ENCODE assay signal across 12 cellular contexts in the genomic region with DNA sequence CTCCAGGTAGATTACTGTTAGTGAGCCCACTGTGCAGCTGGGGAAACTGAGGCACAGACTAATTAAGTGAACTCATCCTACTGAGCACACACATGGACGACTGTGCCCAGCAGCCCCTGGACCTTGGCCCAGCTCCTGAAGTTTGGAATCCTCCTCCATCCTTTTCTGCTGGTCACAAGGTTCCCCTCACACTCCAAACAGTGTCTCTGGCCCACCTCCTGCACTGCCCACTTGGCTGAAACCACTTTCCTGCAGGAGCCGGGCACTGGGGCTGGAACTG. TPM values are rescaled to one million over a fixed set of nuclear protein-coding genes. Genes with fewer than 3 reads are reported as not detected.
DNase-seq lines count a peak whose midpoint lies in the region; ATAC-seq and TF ChIP-seq lines count a peak whose summit lies in the region.
"Had no signal": no experiment of that assay in that cellular context is flagged by ENCODE, and none has a peak within 500 bp of the region (broad histone marks: within the 10 kb centered on the region; RNA-seq: fewer than 3 reads in every experiment).

No MANE protein-coding gene starts in this region.

- peak overlapping the region; percentile 73 to 93 for H3K18ac ChIP-seq in mesenchymal stem cell (ENCODE audit: low read depth in 1 of 2, low read length in 2 of 2)

- peak overlapping the region; percentile 80 to 93 for H2BK12ac ChIP-seq in mesenchymal stem cell (ENCODE audit: low read length in 2 of 2)

- CTCF ChIA-PET in SK-N-SH (lab: Yijun Ruan, JAX): interaction anchor here (1.1 to 56.8 kb wide), 9 partner anchors 8 to 750 kb away, joined by 3 to 1687 read pairs (median 32); partner anchors contain the start of genes AANAT, RHBDF2 and UBE2O
- CTCF ChIA-PET in naive thymus-derived CD4-positive, alpha-beta T cell (lab: Charles Lee): interaction anchor here (1.6 kb wide), 1 partner anchor 10 kb away, joined by 5 read pairs; no protein-coding TSS in a partner anchor

- H3K27me3 Mint-ChIP-seq in naive thymus-derived CD4-positive, alpha-beta T cell: no peaks in the 10 kb centered on the region

- H4K20me1 ChIP-seq in SK-N-SH (ENCODE audit: insufficient read depth): no peaks in the 10 kb centered on the region

- H2BK15ac ChIP-seq in mesenchymal stem cell (ENCODE audit: low read depth, poor library complexity, severe bottlenecking): peak overlapping the region; percentile 94

- H3K4me1 Mint-ChIP-seq in naive thymus-derived CD4-positive, alpha-beta T cell: peaks cover 30 to 77% (median 44%) of the 10 kb centered on the region in 7 donors

- no peak overlapping the region; the same call in 1 of the 2 replicates for H2AFZ ChIP-seq in SK-N-SH (ENCODE audit: low read depth)
- peak overlapping the region; percentile 46 for H2AFZ ChIP-seq in mesenchymal stem cell (ENCODE audit: low read depth, low read length)

- intact Hi-C loops in testis (cut with DNase I; ENCODE audit: low total_unique reads): no loop called here
- intact Hi-C loops in naive thymus-derived CD4-positive, alpha-beta T cell (cut with micrococcal nuclease): no loop called here

- H3K9me2 ChIP-seq in SK-N-SH: no peaks in the 10 kb centered on the region

- H4K91ac ChIP-seq in mesenchymal stem cell (ENCODE audit: low read length): peak overlapping the region; percentile 93

- H3K27me3 ChIP-seq in SK-N-SH (ENCODE audit: insufficient read depth) (no peaks in the 10 kb centered on the region), mesenchymal stem cell (ENCODE audit: control insufficient read depth in 1 of 2, insufficient read depth in 1 of 2, low read length in 2 of 2) (peaks cover 0 to 37% of the 10 kb centered on the region in 2 experiments), testis (no peaks in the 10 kb centered on the region)
- no peaks in the 10 kb centered on the region for H3K27me3 ChIP-seq in naive thymus-derived CD4-positive, alpha-beta T cell (ENCODE audit: control insufficient read depth in 2 of 2, insufficient read depth in 2 of 2, low read length in 2 of 2)

- no peak overlapping the region for H3K4me3 Mint-ChIP-seq in naive thymus-derived CD4-positive, alpha-beta T cell

- H3K4me3 ChIP-seq in SK-N-SH (ENCODE audit: low read depth in 2 of 2, low read length in 1 of 2): no peak overlapping the region
- peak overlapping the region; percentile 37 for H3K4me3 ChIP-seq in choroid plexus epithelial cell (ENCODE audit: low read depth, low read length)
- no peak overlapping the region for H3K4me3 ChIP-seq in mesenchymal stem cell (ENCODE audit: insufficient read depth in 1 of 2, low read depth in 1 of 2, low read length in 2 of 2)
- no peak overlapping the region for H3K4me3 ChIP-seq in testis
- no peak overlapping the region for H3K4me3 ChIP-seq in naive thymus-derived CD4-positive, alpha-beta T cell (ENCODE audit: low read length)

- H3K36me3 ChIP-seq in SK-N-SH (replicated peaks in 1 of 2; ENCODE audit: control insufficient read depth in 1 of 2, insufficient read depth in 2 of 2, low read length in 1 of 2) (no peaks in the 10 kb centered on the region), mesenchymal stem cell (ENCODE audit: control insufficient read depth in 1 of 2, insufficient read depth in 2 of 2, low read depth in 1 of 2, low read length in 2 of 2) (peaks cover 0 to 28% of the 10 kb centered on the region in 2 experiments), testis (ENCODE audit: low read depth, missing control alignments) (no peaks in the 10 kb centered on the region)
- H3K36me3 ChIP-seq in naive thymus-derived CD4-positive, alpha-beta T cell (ENCODE audit: control insufficient read depth in 2 of 3, insufficient read depth in 3 of 3, low read length in 3 of 3): no peaks in the 10 kb centered on the region

- H3K14ac ChIP-seq in mesenchymal stem cell (ENCODE audit: low read length in 2 of 2): peak overlapping the region in 1 of 2 experiments; percentile 1

- peaks cover 15% of the 10 kb centered on the region for H3F3A ChIP-seq in SK-N-SH (replicated peaks; ENCODE audit: insufficient read depth)

- peaks cover 6% of the 10 kb centered on the region for H3K79me1 ChIP-seq in mesenchymal stem cell (replicated peaks; ENCODE audit: low read length, poor library complexity, severe bottlenecking)

- H3K9me3 Mint-ChIP-seq in naive thymus-derived CD4-positive, alpha-beta T cell: no peaks in the 10 kb centered on the region

- peak overlapping the region; percentile 94 for H2BK120ac ChIP-seq in mesenchymal stem cell (ENCODE audit: low read depth, low read length)

- H3K27ac ChIP-seq in SK-N-SH (ENCODE audit: low read depth in 2 of 2, low read length in 1 of 2) (peak overlapping the region; percentile 48 to 93; a peak in 3 of 4 replicates), mesenchymal stem cell (ENCODE audit: low read length, poor library complexity, severe bottlenecking) (peak overlapping the region; percentile 91), testis (peak overlapping the region; percentile 80 to 90)
- no peak overlapping the region for H3K27ac ChIP-seq in naive thymus-derived CD4-positive, alpha-beta T cell (ENCODE audit: low read depth, low read length)
- H3K27ac ChIP-seq: 22Rv1 had no signal

- peak overlapping the region; percentile 86 for H2AK5ac ChIP-seq in mesenchymal stem cell (ENCODE audit: low read length, severe bottlenecking)

- H3K23ac ChIP-seq in mesenchymal stem cell (ENCODE audit: low read length in 2 of 2): no peak overlapping the region

- POLR2A ChIA-PET in SK-N-SH (lab: Yijun Ruan, JAX): interaction anchor here (0.6 to 1.6 kb wide), 4 partner anchors 39 to 981 kb away, joined by 3 to 6 read pairs (median 5); partner anchors contain the start of gene PRPSAP1
- POLR2A ChIA-PET in naive thymus-derived CD4-positive, alpha-beta T cell (lab: Charles Lee): no interaction called here

- peak overlapping the region in 3 of 9 donors; percentile 30 to 45 (median 38) for H3K27ac Mint-ChIP-seq in naive thymus-derived CD4-positive, alpha-beta T cell

- TF ChIP-seq RAD21 in SK-N-SH (IDR thresholded peaks at IDR 0.05; ENCODE audit: low read length): no peak

- TF ChIP-seq EP300 in SK-N-SH (IDR thresholded peaks at IDR 0.05; ENCODE audit: borderline replicate concordance in 1 of 2, low read depth in 1 of 2, low read length in 1 of 2): no peak

- WGBS in SK-N-SH (ENCODE audit: low lambda C conversion rate): 45% methylated on average over 2 of the region's 2 CpGs
- WGBS in mesenchymal stem cell: 59% methylated on average over 2 of the region's 2 CpGs
- 42 to 46% methylated on average over 2 of the region's 2 CpGs for WGBS in testis, 2 donors

- H3K9me3 ChIP-seq in SK-N-SH (no peaks in the 10 kb centered on the region), mesenchymal stem cell (ENCODE audit: control insufficient read depth, low read length) (no peaks in the 10 kb centered on the region), testis (no peaks in the 10 kb centered on the region)
- H3K9me3 ChIP-seq in naive thymus-derived CD4-positive, alpha-beta T cell (ENCODE audit: control insufficient read depth in 2 of 3, low read length in 3 of 3): no peaks in the 10 kb centered on the region

- peak overlapping the region; percentile 94 for H4K8ac ChIP-seq in mesenchymal stem cell (ENCODE audit: low read length)

- peak overlapping the region; percentile 83 to 88 for H3K4ac ChIP-seq in mesenchymal stem cell (ENCODE audit: low read depth in 1 of 2, low read length in 2 of 2)

- H2BK5ac ChIP-seq in mesenchymal stem cell (ENCODE audit: low read depth, low read length, poor library complexity, severe bottlenecking): no peak overlapping the region

- peaks cover 24% of the 10 kb centered on the region; the same call in 1 of the 2 replicates for H3K79me2 ChIP-seq in SK-N-SH (ENCODE audit: insufficient read depth)

- H3K36me3 Mint-ChIP-seq in naive thymus-derived CD4-positive, alpha-beta T cell: peaks cover 0 to 9% (median 0%) of the 10 kb centered on the region in 5 donors

- DNase-seq in SK-N-SH (no peak), choroid plexus epithelial cell (ENCODE audit: low read depth) (no peak), mesenchymal stem cell (no peak), testis (no peak), GM03348 (ENCODE audit: low spot score) (no peak), NCI-H2029 treated with DMSO at 0.1 percent for 48 hours (lab: John Stamatoyannopoulos, UW) (no peak)
- no peak for DNase-seq in naive thymus-derived CD4-positive, alpha-beta T cell
- DNase-seq: activated CD4-positive, alpha-beta T cell treated with anti-CD3 and anti-CD28 coated beads, Interleukin-2, amount 50 U/mL, for 48 hours; GDM1 had no signal

- H3K4me1 ChIP-seq in SK-N-SH (ENCODE audit: control insufficient read depth in 1 of 2, insufficient read depth in 2 of 2, low read depth in 1 of 2, low read length in 1 of 2): peaks cover 27 to 76% of the 10 kb centered on the region in 2 experiments; a peak in 3 of 4 replicates
- peaks cover 79% of the 10 kb centered on the region for H3K4me1 ChIP-seq in mesenchymal stem cell (ENCODE audit: control insufficient read depth, insufficient read depth, low read depth, low read length)
- peaks cover 44% of the 10 kb centered on the region for H3K4me1 ChIP-seq in testis
- peaks cover 34 to 73% of the 10 kb centered on the region in 2 donors for H3K4me1 ChIP-seq in naive thymus-derived CD4-positive, alpha-beta T cell (ENCODE audit: control insufficient read depth in 2 of 2, insufficient read depth in 2 of 2, low read length in 2 of 2)

- ATAC-seq in SK-N-SH treated with all-trans-retinoic acid at 6 μM for 48 hours: no peak
- ATAC-seq in naive thymus-derived CD4-positive, alpha-beta T cell: no peak

- no peak for TF ChIP-seq POLR2A in testis (IDR thresholded peaks at IDR 0.05)

- H3K4me2 ChIP-seq in SK-N-SH (peak overlapping the region; percentile 92), mesenchymal stem cell (ENCODE audit: low read length, poor library complexity, severe bottlenecking) (peak overlapping the region; percentile 49)

- TF ChIP-seq CTCF in SK-N-SH (IDR thresholded peaks at IDR 0.05) (no peak), choroid plexus epithelial cell (conservative IDR thresholded peaks at IDR 0.05; ENCODE audit: low read depth, low read length) (no peak), testis (IDR thresholded peaks at IDR 0.05) (no peak)

- 0 out of 2 replicates have a peak overlapping the region, but pooled peaks have one; percentile 24 for H3K9ac ChIP-seq in SK-N-SH
- peak overlapping the region; percentile 45 for H3K9ac ChIP-seq in mesenchymal stem cell (ENCODE audit: low read length)

RNA-seq across cellular contexts. Expression of gene RHBDF2, which starts 3.6 kb away (rescaled TPM):
- 14.0 and 16.1 TPM in 2 replicates for polyA plus RNA-seq in SK-N-SH (2012; rRNA removed)
- 7.0 and 9.1 TPM in 2 replicates for polyA plus RNA-seq in SK-N-SH (2012; cell fraction: cytosol; rRNA removed)
- polyA plus RNA-seq in SK-N-SH (2012; cell fraction: nucleus; rRNA removed): 51.9 and 65.9 TPM in 2 replicates
- polyA plus RNA-seq in mesenchymal stem cell (2013, experiment 1 of 2): 19.9 TPM
- polyA plus RNA-seq in mesenchymal stem cell (2013, experiment 2 of 2): 18.4 TPM
- 10 to 100 TPM; 26.3 to 30.2 TPM for total RNA-seq in testis
- polyA plus RNA-seq in testis (ENCODE audit: insufficient read depth, low read depth, low replicate concordance): 9.7 TPM
- total RNA-seq in naive thymus-derived CD4-positive, alpha-beta T cell: 100 to 1,000 TPM in 1 of 5 experiments, 10 to 100 TPM in 4; 31.1 to 119 (median 35.4) TPM
- 1 to 10 TPM; 2.9 to 7.5 TPM for polyA plus RNA-seq in naive thymus-derived CD4-positive, alpha-beta T cell

RNA-seq across cellular contexts. Expression of gene AANAT, which starts 30.2 kb away (rescaled TPM):
- polyA plus RNA-seq in SK-N-SH (2012; rRNA removed) (0.26 TPM in 1 of 2 replicates, not detected in the other), testis (ENCODE audit: insufficient read depth, low read depth, low replicate concordance) (4.4 TPM)
- polyA plus RNA-seq in SK-N-SH (2012; cell fraction: cytosol; rRNA removed): 0.04 and 0.07 TPM in 2 replicates
- polyA plus RNA-seq in SK-N-SH (2012; cell fraction: nucleus; rRNA removed): 0.56 and 1.2 TPM in 2 replicates
- polyA plus RNA-seq in mesenchymal stem cell (2013, experiment 1 of 2): 0.03 TPM
- polyA plus RNA-seq in mesenchymal stem cell (2013, experiment 2 of 2): 0.01 TPM
- 1 to 10 TPM; 2.0 to 4.3 TPM for total RNA-seq in testis
- not detected for total RNA-seq in naive thymus-derived CD4-positive, alpha-beta T cell
- not detected for polyA plus RNA-seq in naive thymus-derived CD4-positive, alpha-beta T cell
- total RNA-seq: RPMI7951 had no signal

RNA-seq across cellular contexts. Expression of gene CYGB, which starts 39.9 kb away (rescaled TPM):
- polyA plus RNA-seq in SK-N-SH (2012; rRNA removed) (1.7 and 3.7 TPM in 2 replicates), testis (ENCODE audit: insufficient read depth, low read depth, low replicate concordance) (9.9 TPM)
- 1.3 and 3.2 TPM in 2 replicates for polyA plus RNA-seq in SK-N-SH (2012; cell fraction: cytosol; rRNA removed)
- polyA plus RNA-seq in SK-N-SH (2012; cell fraction: nucleus; rRNA removed): 1.1 and 1.7 TPM in 2 replicates
- 313 TPM for polyA plus RNA-seq in mesenchymal stem cell (2013, experiment 1 of 2)
- polyA plus RNA-seq in mesenchymal stem cell (2013, experiment 2 of 2): 315 TPM
- 1 to 10 TPM; 3.4 to 7.2 TPM for total RNA-seq in testis
- total RNA-seq in naive thymus-derived CD4-positive, alpha-beta T cell: not detected
- polyA plus RNA-seq in naive thymus-derived CD4-positive, alpha-beta T cell: under 1 TPM; 0.33 to 0.35 TPM

RNA-seq across cellular contexts. Expression of gene PRCD, which starts 42.2 kb away (rescaled TPM):
- polyA plus RNA-seq in SK-N-SH (2012; rRNA removed): 2.2 and 5.0 TPM in 2 replicates
- polyA plus RNA-seq in SK-N-SH (2012; cell fraction: cytosol; rRNA removed): 5.8 and 8.0 TPM in 2 replicates
- polyA plus RNA-seq in SK-N-SH (2012; cell fraction: nucleus; rRNA removed): 5.6 and 13.2 TPM in 2 replicates
- polyA plus RNA-seq in mesenchymal stem cell (2013, experiment 1 of 2): 13.5 TPM
- 14.0 TPM for polyA plus RNA-seq in mesenchymal stem cell (2013, experiment 2 of 2)
- 1 to 10 TPM; 3.2 to 3.8 TPM for total RNA-seq in testis
- polyA plus RNA-seq in testis (ENCODE audit: insufficient read depth, low read depth, low replicate concordance): 4.6 TPM
- not detected for total RNA-seq in naive thymus-derived CD4-positive, alpha-beta T cell
- 1 to 10 TPM in 1 of 2 donors, not detected in 1; 1.3 TPM for polyA plus RNA-seq in naive thymus-derived CD4-positive, alpha-beta T cell

RNA-seq across cellular contexts. Expression of gene UBE2O, which starts 44.7 kb away (rescaled TPM):
- 20.0 and 25.4 TPM in 2 replicates for polyA plus RNA-seq in SK-N-SH (2012; rRNA removed)
- polyA plus RNA-seq in SK-N-SH (2012; cell fraction: cytosol; rRNA removed): 9.8 and 16.2 TPM in 2 replicates
- polyA plus RNA-seq in SK-N-SH (2012; cell fraction: nucleus; rRNA removed): 54.5 and 60.1 TPM in 2 replicates
- polyA plus RNA-seq in mesenchymal stem cell (2013, experiment 1 of 2): 7.8 TPM
- polyA plus RNA-seq in mesenchymal stem cell (2013, experiment 2 of 2): 6.8 TPM
- 10 to 100 TPM; 56.6 to 58.0 TPM for total RNA-seq in testis
- 40.6 TPM for polyA plus RNA-seq in testis (ENCODE audit: insufficient read depth, low read depth, low replicate concordance)
- total RNA-seq in naive thymus-derived CD4-positive, alpha-beta T cell: 10 to 100 TPM; 32.6 to 50.8 (median 41.6) TPM
- 10 to 100 TPM in 1 of 2 donors, 1 to 10 TPM in 1; 8.7 to 15.4 TPM for polyA plus RNA-seq in naive thymus-derived CD4-positive, alpha-beta T cell
